Comparison of ENCODE assay signal across 1 cellular context in the genomic region with DNA sequence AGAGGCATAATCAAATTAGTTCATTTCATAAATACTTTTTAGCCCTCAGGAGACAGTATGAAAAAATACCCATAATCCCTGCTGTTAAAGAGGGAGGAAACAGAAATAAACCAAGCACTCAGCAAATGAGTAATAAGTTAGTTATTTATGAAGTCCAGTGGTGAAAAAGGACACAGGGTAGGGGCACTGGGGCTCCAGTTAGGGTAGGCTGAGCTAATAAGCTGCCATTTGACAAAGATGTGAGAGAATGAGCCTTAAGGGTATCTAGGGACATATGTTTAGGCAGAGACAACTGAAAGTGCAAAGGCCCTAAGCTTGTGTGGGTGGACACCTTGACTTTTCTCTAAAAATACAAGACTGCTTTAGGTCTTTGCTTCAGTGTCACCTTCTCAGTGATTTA.
TF ChIP-seq lines count a peak whose summit lies in the region.

No MANE protein-coding gene starts in this region.

TF ChIP-seq in IMR-90, 13 proteins besides CTCF, POLR2A, EP300 and RAD21:
- TF ChIP-seq MAFK (IDR thresholded peaks at IDR 0.05; ENCODE audit: low read depth, low read length) (no peak), ELK1 (IDR thresholded peaks at IDR 0.05; ENCODE audit: borderline replicate concordance, low read depth, low read length) (no peak), SMC3 (IDR thresholded peaks at IDR 0.05; ENCODE audit: low read depth, low read length) (no peak), NFE2L2 (IDR thresholded peaks at IDR 0.05; ENCODE audit: low read depth, low read length) (no peak), CEBPB (IDR thresholded peaks at IDR 0.05; ENCODE audit: low read depth, low read length) (no peak)
- TF ChIP-seq, protein P1, sequence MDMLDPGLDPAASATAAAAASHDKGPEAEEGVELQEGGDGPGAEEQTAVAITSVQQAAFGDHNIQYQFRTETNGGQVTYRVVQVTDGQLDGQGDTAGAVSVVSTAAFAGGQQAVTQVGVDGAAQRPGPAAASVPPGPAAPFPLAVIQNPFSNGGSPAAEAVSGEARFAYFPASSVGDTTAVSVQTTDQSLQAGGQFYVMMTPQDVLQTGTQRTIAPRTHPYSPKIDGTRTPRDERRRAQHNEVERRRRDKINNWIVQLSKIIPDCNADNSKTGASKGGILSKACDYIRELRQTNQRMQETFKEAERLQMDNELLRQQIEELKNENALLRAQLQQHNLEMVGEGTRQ (IDR thresholded peaks at IDR 0.05; ENCODE audit: low read depth, low read length) = no peak
